In the genomic region with DNA sequence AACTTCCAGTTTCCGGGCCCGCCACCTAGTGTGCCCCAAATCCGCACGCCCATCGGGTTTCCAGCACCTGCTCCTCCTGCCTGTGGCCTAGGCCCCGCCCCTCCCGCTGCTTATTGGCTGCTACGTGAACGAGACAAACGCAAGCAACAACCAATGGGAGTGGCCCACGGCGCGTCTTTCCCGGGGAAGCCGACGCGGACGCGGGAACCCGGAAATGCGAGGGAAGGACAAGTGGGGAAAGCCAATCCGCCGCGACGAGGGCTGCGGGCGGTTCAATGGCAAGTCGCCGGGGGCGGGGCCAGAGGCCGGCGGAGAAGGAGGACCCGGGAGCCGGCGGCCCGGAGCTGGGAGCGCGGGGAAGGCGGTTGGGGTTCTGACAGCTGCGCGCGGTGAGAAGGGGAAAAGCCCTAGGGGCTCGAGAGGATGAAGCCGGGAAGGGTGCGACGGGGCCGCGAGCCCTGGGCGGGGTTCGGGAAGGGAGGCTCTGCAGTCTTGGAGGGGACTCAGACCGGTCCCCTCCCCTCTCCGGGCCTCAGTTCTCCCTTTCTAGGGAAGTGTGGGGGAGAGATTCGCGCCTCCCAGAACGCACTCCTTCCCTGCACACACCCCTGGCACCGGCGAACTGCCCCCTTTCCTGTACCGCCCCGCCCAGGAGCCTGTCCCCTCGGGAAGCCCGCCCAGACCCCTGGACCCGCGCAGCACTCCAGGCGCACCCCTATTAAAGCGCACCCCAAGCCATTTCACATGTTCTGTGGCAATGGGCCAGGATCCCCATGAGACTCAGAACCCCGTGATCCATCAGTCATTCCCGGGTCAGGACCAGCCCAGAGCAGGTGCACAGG, we compare ENCODE assay signal across 1 cellular context.
TF ChIP-seq lines count a peak whose summit lies in the region.

A gene (plus strand): TSS at position 305 of the 842 bp plus-strand sequence. CDS start 1,696 bp downstream, outside the sequence.

TF ChIP-seq in HepG2, 621 proteins besides CTCF, POLR2A, EP300 and RAD21 (continued from another document and continues in another):
- no peak for TF ChIP-seq ZNF230 (CRISPR knock-in tag; IDR thresholded peaks at IDR 0.05)
- TF ChIP-seq POLR2G (IDR thresholded peaks at IDR 0.05; ENCODE audit: low read depth, low read length): peak; percentile 67; the same call in 1 of the 2 replicates
- TF ChIP-seq, protein P1, sequence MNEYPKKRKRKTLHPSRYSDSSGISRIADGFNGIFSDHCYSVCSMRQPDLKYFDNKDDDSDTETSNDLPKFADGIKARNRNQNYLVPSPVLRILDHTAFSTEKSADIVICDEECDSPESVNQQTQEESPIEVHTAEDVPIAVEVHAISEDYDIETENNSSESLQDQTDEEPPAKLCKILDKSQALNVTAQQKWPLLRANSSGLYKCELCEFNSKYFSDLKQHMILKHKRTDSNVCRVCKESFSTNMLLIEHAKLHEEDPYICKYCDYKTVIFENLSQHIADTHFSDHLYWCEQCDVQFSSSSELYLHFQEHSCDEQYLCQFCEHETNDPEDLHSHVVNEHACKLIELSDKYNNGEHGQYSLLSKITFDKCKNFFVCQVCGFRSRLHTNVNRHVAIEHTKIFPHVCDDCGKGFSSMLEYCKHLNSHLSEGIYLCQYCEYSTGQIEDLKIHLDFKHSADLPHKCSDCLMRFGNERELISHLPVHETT (CRISPR knock-in tag; conservative IDR thresholded peaks at IDR 0.05): no peak
- TF ChIP-seq, protein P2, sequence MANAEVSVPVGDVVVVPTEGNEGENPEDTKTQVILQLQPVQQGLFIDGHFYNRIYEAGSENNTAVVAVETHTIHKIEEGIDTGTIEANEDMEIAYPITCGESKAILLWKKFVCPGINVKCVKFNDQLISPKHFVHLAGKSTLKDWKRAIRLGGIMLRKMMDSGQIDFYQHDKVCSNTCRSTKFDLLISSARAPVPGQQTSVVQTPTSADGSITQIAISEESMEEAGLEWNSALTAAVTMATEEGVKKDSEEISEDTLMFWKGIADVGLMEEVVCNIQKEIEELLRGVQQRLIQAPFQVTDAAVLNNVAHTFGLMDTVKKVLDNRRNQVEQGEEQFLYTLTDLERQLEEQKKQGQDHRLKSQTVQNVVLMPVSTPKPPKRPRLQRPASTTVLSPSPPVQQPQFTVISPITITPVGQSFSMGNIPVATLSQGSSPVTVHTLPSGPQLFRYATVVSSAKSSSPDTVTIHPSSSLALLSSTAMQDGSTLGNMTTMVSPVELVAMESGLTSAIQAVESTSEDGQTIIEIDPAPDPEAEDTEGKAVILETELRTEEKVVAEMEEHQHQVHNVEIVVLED (CRISPR knock-in tag; IDR thresholded peaks at IDR 0.05; ENCODE audit: borderline replicate concordance): peak; percentile 83
- TF ChIP-seq, protein P3, sequence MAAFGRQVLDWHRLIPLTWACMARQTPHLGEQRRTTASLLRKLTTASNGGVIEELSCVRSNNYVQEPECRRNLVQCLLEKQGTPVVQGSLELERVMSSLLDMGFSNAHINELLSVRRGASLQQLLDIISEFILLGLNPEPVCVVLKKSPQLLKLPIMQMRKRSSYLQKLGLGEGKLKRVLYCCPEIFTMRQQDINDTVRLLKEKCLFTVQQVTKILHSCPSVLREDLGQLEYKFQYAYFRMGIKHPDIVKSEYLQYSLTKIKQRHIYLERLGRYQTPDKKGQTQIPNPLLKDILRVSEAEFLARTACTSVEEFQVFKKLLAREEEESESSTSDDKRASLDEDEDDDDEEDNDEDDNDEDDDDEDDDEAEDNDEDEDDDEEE (CRISPR knock-in tag; IDR thresholded peaks at IDR 0.05): no peak
- TF ChIP-seq SIX1 (CRISPR knock-in tag; IDR thresholded peaks at IDR 0.05; ENCODE audit: borderline replicate concordance): peak; percentile 13; the same call in 1 of the 2 replicates
- TF ChIP-seq ZNF589 (CRISPR knock-in tag; conservative IDR thresholded peaks at IDR 0.05): no peak
- TF ChIP-seq ZNF124 (CRISPR knock-in tag; IDR thresholded peaks at IDR 0.05): no peak
- 0 out of 2 replicates have a peak, but pooled peaks have one; percentile 33 for TF ChIP-seq KAT7 (CRISPR knock-in tag; IDR thresholded peaks at IDR 0.05; ENCODE audit: borderline replicate concordance)
- no peak for TF ChIP-seq FIP1L1 (IDR thresholded peaks at IDR 0.05; ENCODE audit: borderline replicate concordance, insufficient read depth, low read depth, low read length)
- TF ChIP-seq ZKSCAN8 (CRISPR knock-in tag; IDR thresholded peaks at IDR 0.05; ENCODE audit: borderline replicate concordance): no peak
- TF ChIP-seq, protein P4, sequence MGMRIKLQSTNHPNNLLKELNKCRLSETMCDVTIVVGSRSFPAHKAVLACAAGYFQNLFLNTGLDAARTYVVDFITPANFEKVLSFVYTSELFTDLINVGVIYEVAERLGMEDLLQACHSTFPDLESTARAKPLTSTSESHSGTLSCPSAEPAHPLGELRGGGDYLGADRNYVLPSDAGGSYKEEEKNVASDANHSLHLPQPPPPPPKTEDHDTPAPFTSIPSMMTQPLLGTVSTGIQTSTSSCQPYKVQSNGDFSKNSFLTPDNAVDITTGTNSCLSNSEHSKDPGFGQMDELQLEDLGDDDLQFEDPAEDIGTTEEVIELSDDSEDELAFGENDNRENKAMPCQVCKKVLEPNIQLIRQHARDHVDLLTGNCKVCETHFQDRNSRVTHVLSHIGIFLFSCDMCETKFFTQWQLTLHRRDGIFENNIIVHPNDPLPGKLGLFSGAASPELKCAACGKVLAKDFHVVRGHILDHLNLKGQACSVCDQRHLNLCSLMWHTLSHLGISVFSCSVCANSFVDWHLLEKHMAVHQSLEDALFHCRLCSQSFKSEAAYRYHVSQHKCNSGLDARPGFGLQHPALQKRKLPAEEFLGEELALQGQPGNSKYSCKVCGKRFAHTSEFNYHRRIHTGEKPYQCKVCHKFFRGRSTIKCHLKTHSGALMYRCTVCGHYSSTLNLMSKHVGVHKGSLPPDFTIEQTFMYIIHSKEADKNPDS (CRISPR knock-in tag; IDR thresholded peaks at IDR 0.05): no peak
- no peak for TF ChIP-seq NCOR1 (IDR thresholded peaks at IDR 0.05; ENCODE audit: borderline replicate concordance, low read length)
- TF ChIP-seq ZNF788 (CRISPR knock-in tag; IDR thresholded peaks at IDR 0.05; ENCODE audit: borderline replicate concordance): 0 out of 2 replicates have a peak, but pooled peaks have one; percentile 20
- TF ChIP-seq FOSL2 (CRISPR knock-in tag; IDR thresholded peaks at IDR 0.05): no peak
- TF ChIP-seq, protein P5, sequence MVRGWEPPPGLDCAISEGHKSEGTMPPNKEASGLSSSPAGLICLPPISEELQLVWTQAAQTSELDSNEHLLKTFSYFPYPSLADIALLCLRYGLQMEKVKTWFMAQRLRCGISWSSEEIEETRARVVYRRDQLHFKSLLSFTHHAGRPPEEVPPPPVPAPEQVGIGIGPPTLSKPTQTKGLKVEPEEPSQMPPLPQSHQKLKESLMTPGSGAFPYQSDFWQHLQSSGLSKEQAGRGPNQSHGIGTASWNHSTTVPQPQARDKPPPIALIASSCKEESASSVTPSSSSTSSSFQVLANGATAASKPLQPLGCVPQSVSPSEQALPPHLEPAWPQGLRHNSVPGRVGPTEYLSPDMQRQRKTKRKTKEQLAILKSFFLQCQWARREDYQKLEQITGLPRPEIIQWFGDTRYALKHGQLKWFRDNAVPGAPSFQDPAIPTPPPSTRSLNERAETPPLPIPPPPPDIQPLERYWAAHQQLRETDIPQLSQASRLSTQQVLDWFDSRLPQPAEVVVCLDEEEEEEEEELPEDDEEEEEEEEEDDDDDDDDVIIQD (CRISPR knock-in tag; IDR thresholded peaks at IDR 0.05; ENCODE audit: low read depth): peak; percentile 35; the same call in 1 of the 2 replicates
- TF ChIP-seq, protein P6, sequence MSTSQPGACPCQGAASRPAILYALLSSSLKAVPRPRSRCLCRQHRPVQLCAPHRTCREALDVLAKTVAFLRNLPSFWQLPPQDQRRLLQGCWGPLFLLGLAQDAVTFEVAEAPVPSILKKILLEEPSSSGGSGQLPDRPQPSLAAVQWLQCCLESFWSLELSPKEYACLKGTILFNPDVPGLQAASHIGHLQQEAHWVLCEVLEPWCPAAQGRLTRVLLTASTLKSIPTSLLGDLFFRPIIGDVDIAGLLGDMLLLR (CRISPR knock-in tag; IDR thresholded peaks at IDR 0.05): no peak
- TF ChIP-seq TBX3 (IDR thresholded peaks at IDR 0.05; ENCODE audit: borderline replicate concordance): no peak
- TF ChIP-seq ZBTB3 (CRISPR knock-in tag; IDR thresholded peaks at IDR 0.05; ENCODE audit: borderline replicate concordance, low read depth): no peak
- 0 out of 2 replicates have a peak, but pooled peaks have one; percentile 63 for TF ChIP-seq POLR2AphosphoS2 (IDR thresholded peaks at IDR 0.05; ENCODE audit: low read depth, low read length)
- TF ChIP-seq, protein P7, sequence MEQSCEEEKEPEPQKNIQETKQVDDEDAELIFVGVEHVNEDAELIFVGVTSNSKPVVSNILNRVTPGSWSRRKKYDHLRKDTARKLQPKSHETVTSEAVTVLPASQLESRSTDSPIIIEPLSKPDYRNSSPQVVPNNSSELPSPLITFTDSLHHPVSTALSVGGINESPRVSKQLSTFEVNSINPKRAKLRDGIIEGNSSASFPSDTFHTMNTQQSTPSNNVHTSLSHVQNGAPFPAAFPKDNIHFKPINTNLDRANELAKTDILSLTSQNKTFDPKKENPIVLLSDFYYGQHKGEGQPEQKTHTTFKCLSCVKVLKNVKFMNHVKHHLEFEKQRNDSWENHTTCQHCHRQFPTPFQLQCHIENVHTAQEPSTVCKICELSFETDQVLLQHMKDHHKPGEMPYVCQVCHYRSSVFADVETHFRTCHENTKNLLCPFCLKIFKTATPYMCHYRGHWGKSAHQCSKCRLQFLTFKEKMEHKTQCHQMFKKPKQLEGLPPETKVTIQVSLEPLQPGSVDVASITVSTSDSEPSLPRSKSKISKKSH (CRISPR knock-in tag; IDR thresholded peaks at IDR 0.05; ENCODE audit: borderline replicate concordance): peak; percentile 20; the same call in 1 of the 2 replicates
- TF ChIP-seq SRSF4 (IDR thresholded peaks at IDR 0.05; ENCODE audit: low read depth, low read length, poor library complexity, severe bottlenecking): no peak
- TF ChIP-seq MEF2D (CRISPR knock-in tag; IDR thresholded peaks at IDR 0.05): peak; percentile 47; the same call in 1 of the 2 replicates
- no peak for TF ChIP-seq ZKSCAN1 (IDR thresholded peaks at IDR 0.05; ENCODE audit: low read length)
- no peak for TF ChIP-seq ZNF83 (CRISPR knock-in tag; IDR thresholded peaks at IDR 0.05; ENCODE audit: borderline replicate concordance)
- TF ChIP-seq WIZ (CRISPR knock-in tag; IDR thresholded peaks at IDR 0.05): 0 out of 2 replicates have a peak, but pooled peaks have one; percentile 45
- no peak for TF ChIP-seq ZNF234 (CRISPR knock-in tag; conservative IDR thresholded peaks at IDR 0.05)
- TF ChIP-seq ESRRA (CRISPR knock-in tag; IDR thresholded peaks at IDR 0.05; ENCODE audit: low read depth): no peak
- TF ChIP-seq, protein P8, sequence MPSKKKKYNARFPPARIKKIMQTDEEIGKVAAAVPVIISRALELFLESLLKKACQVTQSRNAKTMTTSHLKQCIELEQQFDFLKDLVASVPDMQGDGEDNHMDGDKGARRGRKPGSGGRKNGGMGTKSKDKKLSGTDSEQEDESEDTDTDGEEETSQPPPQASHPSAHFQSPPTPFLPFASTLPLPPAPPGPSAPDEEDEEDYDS (CRISPR knock-in tag; IDR thresholded peaks at IDR 0.05): peak; percentile 69; the same call in 1 of the 2 replicates
- TF ChIP-seq, protein P9, sequence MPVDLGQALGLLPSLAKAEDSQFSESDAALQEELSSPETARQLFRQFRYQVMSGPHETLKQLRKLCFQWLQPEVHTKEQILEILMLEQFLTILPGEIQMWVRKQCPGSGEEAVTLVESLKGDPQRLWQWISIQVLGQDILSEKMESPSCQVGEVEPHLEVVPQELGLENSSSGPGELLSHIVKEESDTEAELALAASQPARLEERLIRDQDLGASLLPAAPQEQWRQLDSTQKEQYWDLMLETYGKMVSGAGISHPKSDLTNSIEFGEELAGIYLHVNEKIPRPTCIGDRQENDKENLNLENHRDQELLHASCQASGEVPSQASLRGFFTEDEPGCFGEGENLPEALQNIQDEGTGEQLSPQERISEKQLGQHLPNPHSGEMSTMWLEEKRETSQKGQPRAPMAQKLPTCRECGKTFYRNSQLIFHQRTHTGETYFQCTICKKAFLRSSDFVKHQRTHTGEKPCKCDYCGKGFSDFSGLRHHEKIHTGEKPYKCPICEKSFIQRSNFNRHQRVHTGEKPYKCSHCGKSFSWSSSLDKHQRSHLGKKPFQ (CRISPR knock-in tag; IDR thresholded peaks at IDR 0.05; ENCODE audit: insufficient replicate concordance): no peak
- TF ChIP-seq ZNF724P (CRISPR knock-in tag; IDR thresholded peaks at IDR 0.05; ENCODE audit: borderline replicate concordance): no peak
- no peak for TF ChIP-seq ZNF34 (CRISPR knock-in tag; IDR thresholded peaks at IDR 0.05; ENCODE audit: borderline replicate concordance)
- no peak for TF ChIP-seq DMAP1 (CRISPR knock-in tag; IDR thresholded peaks at IDR 0.05)
- TF ChIP-seq ZNF644 (CRISPR knock-in tag; IDR thresholded peaks at IDR 0.05; ENCODE audit: low read depth): no peak
- TF ChIP-seq FOXK2 (IDR thresholded peaks at IDR 0.05): peak; percentile 18; the same call in 1 of the 2 replicates
- TF ChIP-seq NCOA2 (CRISPR knock-in tag; IDR thresholded peaks at IDR 0.05): 0 out of 2 replicates have a peak, but pooled peaks have one; percentile 10
- TF ChIP-seq ZNF496 (CRISPR knock-in tag; IDR thresholded peaks at IDR 0.05; ENCODE audit: insufficient replicate concordance): no peak
- TF ChIP-seq, protein P10, sequence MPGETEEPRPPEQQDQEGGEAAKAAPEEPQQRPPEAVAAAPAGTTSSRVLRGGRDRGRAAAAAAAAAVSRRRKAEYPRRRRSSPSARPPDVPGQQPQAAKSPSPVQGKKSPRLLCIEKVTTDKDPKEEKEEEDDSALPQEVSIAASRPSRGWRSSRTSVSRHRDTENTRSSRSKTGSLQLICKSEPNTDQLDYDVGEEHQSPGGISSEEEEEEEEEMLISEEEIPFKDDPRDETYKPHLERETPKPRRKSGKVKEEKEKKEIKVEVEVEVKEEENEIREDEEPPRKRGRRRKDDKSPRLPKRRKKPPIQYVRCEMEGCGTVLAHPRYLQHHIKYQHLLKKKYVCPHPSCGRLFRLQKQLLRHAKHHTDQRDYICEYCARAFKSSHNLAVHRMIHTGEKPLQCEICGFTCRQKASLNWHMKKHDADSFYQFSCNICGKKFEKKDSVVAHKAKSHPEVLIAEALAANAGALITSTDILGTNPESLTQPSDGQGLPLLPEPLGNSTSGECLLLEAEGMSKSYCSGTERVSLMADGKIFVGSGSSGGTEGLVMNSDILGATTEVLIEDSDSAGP (CRISPR knock-in tag; IDR thresholded peaks at IDR 0.05; ENCODE audit: borderline replicate concordance): peak; percentile 42; the same call in 1 of the 2 replicates
- TF ChIP-seq NFIB (CRISPR knock-in tag; IDR thresholded peaks at IDR 0.05; ENCODE audit: borderline replicate concordance): no peak
- TF ChIP-seq, protein P11, sequence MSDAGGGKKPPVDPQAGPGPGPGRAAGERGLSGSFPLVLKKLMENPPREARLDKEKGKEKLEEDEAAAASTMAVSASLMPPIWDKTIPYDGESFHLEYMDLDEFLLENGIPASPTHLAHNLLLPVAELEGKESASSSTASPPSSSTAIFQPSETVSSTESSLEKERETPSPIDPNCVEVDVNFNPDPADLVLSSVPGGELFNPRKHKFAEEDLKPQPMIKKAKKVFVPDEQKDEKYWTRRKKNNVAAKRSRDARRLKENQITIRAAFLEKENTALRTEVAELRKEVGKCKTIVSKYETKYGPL (CRISPR knock-in tag; IDR thresholded peaks at IDR 0.05): no peak
- TF ChIP-seq ZNF292 (CRISPR knock-in tag; IDR thresholded peaks at IDR 0.05; ENCODE audit: borderline replicate concordance, low read depth): no peak
- peak; percentile 64 for TF ChIP-seq RFX5 (IDR thresholded peaks at IDR 0.05; ENCODE audit: low read depth, low read length)
